ENCODE assay signal across 8 cellular contexts in genomic region chr1:21175324-21175669, GRCh38. TPM values are rescaled to one million over a fixed set of nuclear protein-coding genes. Genes with fewer than 3 reads are reported as not detected.
DNase-seq lines count a peak whose midpoint lies in the region; ATAC-seq and TF ChIP-seq lines count a peak whose summit lies in the region.

No MANE protein-coding gene starts in this region.

- peak overlapping the region; percentile 92 for H3K4me2 ChIP-seq in neural progenitor cell

- H3K9me3 ChIP-seq in Caco-2: no peaks in the 10 kb centered on the region
- H3K9me3 ChIP-seq in neural progenitor cell (ENCODE audit: low read depth): no peaks in the 10 kb centered on the region

- H3K36me3 ChIP-seq in Caco-2 (ENCODE audit: control insufficient read depth, insufficient read depth, low read length) (no peaks in the 10 kb centered on the region), neural progenitor cell (peaks cover 4% of the 10 kb centered on the region)

- no peak overlapping the region for H2AFZ ChIP-seq in neural progenitor cell (replicated peaks)

- no peaks in the 10 kb centered on the region for H3K9me3 Mint-ChIP-seq in Caco-2 (ENCODE audit: unreplicated experiment)
- H3K9me3 Mint-ChIP-seq in activated CD8-positive, alpha-beta T cell treated with anti-CD3 and anti-CD28 coated beads, Interleukin-2, amount 10 ng/mL, durations not matched to agents 7 days and 5 days (ENCODE audit: insufficient read depth): no peaks in the 10 kb centered on the region
- no peaks in the 10 kb centered on the region for H3K9me3 Mint-ChIP-seq in neural progenitor cell

- DNase-seq in Caco-2 (no peak), M059J (ENCODE audit: low read depth) (peak; percentile 75), foreskin fibroblast (peak in 1 of 2 donors; percentile 64), neural progenitor cell (ENCODE audit: low spot score) (no peak), NCI-H748 (lab: John Stamatoyannopoulos, UW; ENCODE audit: unreplicated experiment) (no peak)
- peak; percentile 45 for DNase-seq in activated CD8-positive, alpha-beta T cell treated with anti-CD3 and anti-CD28 coated beads, Interleukin-2, amount 10 ng/mL, durations not matched to agents 7 days and 5 days

- H3F3A ChIP-seq in neural progenitor cell (ENCODE audit: low read depth): peaks cover 24% of the 10 kb centered on the region

- H3K27me3 Mint-ChIP-seq in Caco-2 (ENCODE audit: insufficient read depth, unreplicated experiment) (no peaks in the 10 kb centered on the region), neural progenitor cell (ENCODE audit: insufficient read depth, low read depth) (peaks cover 14% of the 10 kb centered on the region)
- H3K27me3 Mint-ChIP-seq in activated CD8-positive, alpha-beta T cell treated with anti-CD3 and anti-CD28 coated beads, Interleukin-2, amount 10 ng/mL, durations not matched to agents 7 days and 5 days (ENCODE audit: low read depth): peaks cover 2% of the 10 kb centered on the region

- CTCF ChIA-PET in Caco-2 (lab: Charles Lee): interaction anchor here (0.7 kb wide), 1 partner anchor 478 kb away, joined by 3 read pairs; no protein-coding TSS in a partner anchor
- CTCF ChIA-PET in activated CD8-positive, alpha-beta T cell treated with anti-CD3 and anti-CD28 coated beads, Interleukin-2, amount 10 ng/mL, durations not matched to agents 7 days and 5 days (lab: Charles Lee): interaction anchor here (2.5 kb wide), 1 partner anchor 20 kb away, joined by 16 read pairs; no protein-coding TSS in a partner anchor

- H3K4me3 Mint-ChIP-seq in Caco-2 (ENCODE audit: unreplicated experiment) (peak overlapping the region; percentile 90), neural progenitor cell (peak overlapping the region; percentile 96)
- peak overlapping the region; percentile 82 for H3K4me3 Mint-ChIP-seq in activated CD8-positive, alpha-beta T cell treated with anti-CD3 and anti-CD28 coated beads, Interleukin-2, amount 10 ng/mL, durations not matched to agents 7 days and 5 days

- H3K79me2 ChIP-seq in neural progenitor cell (ENCODE audit: low read depth): peaks cover 60% of the 10 kb centered on the region

- peak overlapping the region; percentile 93 for H3K27ac Mint-ChIP-seq in Caco-2 (ENCODE audit: unreplicated experiment)
- H3K27ac Mint-ChIP-seq in activated CD8-positive, alpha-beta T cell treated with anti-CD3 and anti-CD28 coated beads, Interleukin-2, amount 10 ng/mL, durations not matched to agents 7 days and 5 days: peak overlapping the region; percentile 88
- peak overlapping the region; percentile 21 for H3K27ac Mint-ChIP-seq in neural progenitor cell

- H4K20me1 ChIP-seq in neural progenitor cell (ENCODE audit: low read depth): peaks cover 56% of the 10 kb centered on the region

- TSS peak; percentile 63 for BruUV-seq in Caco-2 (replicated peaks; lab: Mats Ljungman, UMichigan)

- no peak for ATAC-seq in activated CD8-positive, alpha-beta T cell treated with anti-CD3 and anti-CD28 coated beads, Interleukin-2, amount 10 ng/mL, durations not matched to agents 7 days and 5 days
- ATAC-seq in GM18498 (IDR thresholded peaks at IDR 0.05; ENCODE audit: unreplicated experiment) (no peak), HG02798 (IDR thresholded peaks at IDR 0.05; ENCODE audit: poor library complexity, unreplicated experiment) (no peak)

- H3K4me3 ChIP-seq in Caco-2 (ENCODE audit: low read depth, low read length): peak overlapping the region; percentile 65
- H3K4me3 ChIP-seq in foreskin fibroblast (ENCODE audit: low read depth in 1 of 2, low read length in 2 of 2): peak overlapping the region; percentile 83 to 94
- peak overlapping the region; percentile 100 for H3K4me3 ChIP-seq in neural progenitor cell

- H3K36me3 Mint-ChIP-seq in Caco-2 (ENCODE audit: insufficient read depth, unreplicated experiment) (peaks cover 28% of the 10 kb centered on the region), neural progenitor cell (peaks cover 16% of the 10 kb centered on the region)
- H3K36me3 Mint-ChIP-seq in activated CD8-positive, alpha-beta T cell treated with anti-CD3 and anti-CD28 coated beads, Interleukin-2, amount 10 ng/mL, durations not matched to agents 7 days and 5 days (ENCODE audit: low read depth): peaks cover 28% of the 10 kb centered on the region

- TF ChIP-seq CTCF in Caco-2 (IDR thresholded peaks at IDR 0.05; ENCODE audit: insufficient read depth in 1 of 2, low read depth in 1 of 2, low read length in 1 of 2, severe bottlenecking in 1 of 2, unreplicated experiment in 1 of 2) (no peak), foreskin fibroblast (IDR thresholded peaks at IDR 0.05; ENCODE audit: low read depth, low read length) (no peak), neural progenitor cell (IDR thresholded peaks at IDR 0.05) (no peak)

- peaks cover 13% of the 10 kb centered on the region for H3K4me1 ChIP-seq in Caco-2
- H3K4me1 ChIP-seq in neural progenitor cell: peaks cover 19% of the 10 kb centered on the region

- H3K4me1 Mint-ChIP-seq in Caco-2 (ENCODE audit: low read depth, unreplicated experiment): peaks cover 17% of the 10 kb centered on the region
- peaks cover 36% of the 10 kb centered on the region for H3K4me1 Mint-ChIP-seq in activated CD8-positive, alpha-beta T cell treated with anti-CD3 and anti-CD28 coated beads, Interleukin-2, amount 10 ng/mL, durations not matched to agents 7 days and 5 days (ENCODE audit: low read depth)
- H3K4me1 Mint-ChIP-seq in neural progenitor cell: peaks cover 31% of the 10 kb centered on the region

- H3K27ac ChIP-seq in neural progenitor cell: no peak overlapping the region

- H3K27me3 ChIP-seq in Caco-2 (replicated peaks; ENCODE audit: control insufficient read depth, insufficient read depth, low read length): no peaks in the 10 kb centered on the region
- no peaks in the 10 kb centered on the region for H3K27me3 ChIP-seq in neural progenitor cell

- POLR2A ChIA-PET in Caco-2 (lab: Charles Lee): interaction anchor here (0.6 kb wide), 1 partner anchor 17 kb away, joined by 3 read pairs; no protein-coding TSS in a partner anchor
- POLR2A ChIA-PET in activated CD8-positive, alpha-beta T cell treated with anti-CD3 and anti-CD28 coated beads, Interleukin-2, amount 10 ng/mL, durations not matched to agents 7 days and 5 days (lab: Charles Lee): interaction anchor here (0.6 to 1.3 kb wide), 2 partner anchors 387 to 389 kb away, joined by 3 to 5 read pairs; partner anchors contain the start of gene HP1BP3

- intact Hi-C loops in Caco-2 (cut with micrococcal nuclease; ENCODE audit: unreplicated experiment): loop anchor here (10.0 kb wide), 1 partner anchor 390 kb away; the partner anchor contains the start of gene HP1BP3

- H3K9ac ChIP-seq in neural progenitor cell: peak overlapping the region; percentile 86

RNA-seq across cellular contexts. Expression of gene EIF4G3, which starts 1.4 kb away (rescaled TPM):
- total RNA-seq in Caco-2 (2022): 55.3 and 55.4 TPM in 2 replicates
- 32.2 and 57.2 TPM in 2 replicates for total RNA-seq in M059J (2014; rRNA removed; shearing (Covaris generic))
- total RNA-seq in activated CD8-positive, alpha-beta T cell treated with anti-CD3 and anti-CD28 coated beads, Interleukin-2, amount 10 ng/mL, durations not matched to agents 7 days and 5 days: 10 to 100 TPM; 37.9 to 41.2 TPM
- 67.0 and 73.4 TPM in 2 replicates for total RNA-seq in neural progenitor cell (ENCODE audit: low replicate concordance)

Comparison
In these comparisons a context has a peak if more than half of its experiments do, and no peak if none do; other contexts are left out.
1. DNase-seq: peak in M059J (single experiment) and activated CD8-positive, alpha-beta T cell treated with anti-CD3 and anti-CD28 coated beads, Interleukin-2, amount 10 ng/mL, durations not matched to agents 7 days and 5 days (single experiment); none in Caco-2 (0 of 2), neural progenitor cell (single experiment) and NCI-H748 (single experiment).
2. H3K27ac Mint-ChIP-seq: peak in every context shown above with its lines; median percentile 93 in Caco-2; 88 in activated CD8-positive, alpha-beta T cell treated with anti-CD3 and anti-CD28 coated beads, Interleukin-2, amount 10 ng/mL, durations not matched to agents 7 days and 5 days; 21 in neural progenitor cell.
3. Peak in every context shown above with its lines, with median percentiles within 50 percentile points of each other: H3K4me3 ChIP-seq and H3K4me3 Mint-ChIP-seq.